17 cellular contexts compared by ENCODE assay signal in the genomic region with DNA sequence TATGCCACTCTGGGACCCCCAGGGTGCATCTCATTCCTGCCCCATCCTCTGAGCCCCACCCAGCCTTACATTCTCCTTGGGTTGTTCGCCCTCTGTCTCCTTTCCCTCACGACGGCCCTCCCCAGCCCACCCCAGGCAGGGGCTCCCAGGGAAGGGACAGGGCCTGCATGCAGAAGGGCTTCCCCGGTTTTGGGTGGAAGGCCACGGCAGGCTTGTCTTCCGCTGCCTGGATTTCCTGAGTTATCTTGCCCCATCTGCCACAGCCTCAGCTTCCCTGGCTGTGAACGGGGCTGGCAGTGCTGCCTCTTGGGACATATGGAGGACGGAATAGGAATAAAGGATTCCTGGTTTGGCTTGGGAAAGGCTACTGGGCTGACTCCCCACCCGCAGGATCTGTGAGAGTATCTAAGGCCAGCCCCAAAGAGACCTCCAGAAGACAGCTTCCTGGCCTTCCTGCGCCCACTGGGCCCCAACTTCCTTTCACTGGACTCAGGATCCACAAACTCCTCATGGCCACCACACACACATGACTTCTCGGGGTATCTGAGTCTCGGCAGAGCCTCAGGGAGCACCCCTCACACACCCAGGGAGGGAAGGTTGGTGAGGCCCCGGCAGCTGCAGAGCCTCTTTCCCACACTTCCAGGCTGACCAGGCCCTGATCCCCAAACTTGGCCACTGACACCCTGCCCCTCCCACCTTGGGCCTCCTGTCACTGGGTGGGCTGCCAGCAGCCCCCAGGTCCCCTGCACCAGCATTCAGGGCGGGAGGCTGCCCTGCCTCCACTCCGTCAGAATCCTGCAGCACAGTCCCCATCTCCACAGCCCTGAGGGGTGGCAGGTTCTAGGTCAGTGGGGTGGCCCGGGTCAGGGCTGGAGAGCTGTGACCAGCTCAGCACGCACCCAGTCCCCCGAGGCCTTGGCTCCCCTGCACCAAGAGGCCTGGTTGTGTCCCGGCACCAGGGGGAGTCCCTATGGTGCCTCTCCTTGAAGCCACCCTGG. TPM values are rescaled to one million over a fixed set of nuclear protein-coding genes. Genes with fewer than 3 reads are reported as not detected.
DNase-seq lines count a peak whose midpoint lies in the region; ATAC-seq and TF ChIP-seq lines count a peak whose summit lies in the region.
"Had no signal": no experiment of that assay in that cellular context is flagged by ENCODE, and none has a peak within 500 bp of the region (broad histone marks: within the 10 kb centered on the region; RNA-seq: fewer than 3 reads in every experiment).

No MANE protein-coding gene starts in this region.

- H3K36me3 ChIP-seq in HEK293 (ENCODE audit: control insufficient read depth in 2 of 2, insufficient read depth in 1 of 2, low read length in 2 of 2), result peaks cover 0 to 2% of the 10 kb centered on the region in 2 experiments; a peak in 1 of 3 replicates
- no peaks in the 10 kb centered on the region for H3K36me3 ChIP-seq in right lobe of liver
- peaks cover 0 to 5% (median 0%) of the 10 kb centered on the region in 6 donors for H3K36me3 ChIP-seq in spleen

- 92% methylated on average over 4 of the region's 19 CpGs for WGBS in right lobe of liver (ENCODE audit: insufficient coverage, low coverage, low lambda C conversion rate, missing lambda C conversion rate)
- 79 to 88% (median 87%) methylated on average over 17 to 19 of the region's 19 CpGs for WGBS in spleen, 5 donors

- CTCF ChIA-PET in HEK293 (lab: Yijun Ruan, JAX), result no interaction called here

- intact Hi-C loops in right lobe of liver (cut with DNase I) (no loop called here), spleen (cut with DNase I; ENCODE audit: low total_unique reads) (loop anchor here (10.0 kb wide), 1 partner anchor 149 kb away; the partner anchor contains the start of genes CFAP99 and ZFYVE28)

- H3K36me3 Mint-ChIP-seq in endothelial cell (ENCODE audit: low read depth, unreplicated experiment), result peaks cover 4% of the 10 kb centered on the region

- H3K4me3 Mint-ChIP-seq in endothelial cell (ENCODE audit: unreplicated experiment), result no peak overlapping the region
- H3K4me3 Mint-ChIP-seq: activated T-cell treated with anti-CD3 and anti-CD28 coated beads, Interleukin-2, amount 50 U/mL, for 24 hours; endodermal cell had no signal

- peaks cover 15% of the 10 kb centered on the region for H3K27me3 Mint-ChIP-seq in endothelial cell (ENCODE audit: unreplicated experiment)
- H3K27me3 Mint-ChIP-seq: activated T-cell treated with anti-CD3 and anti-CD28 coated beads, Interleukin-2, amount 50 U/mL, for 24 hours had no signal

- TF ChIP-seq POLR2A in right lobe of liver (IDR thresholded peaks at IDR 0.05), result no peak
- TF ChIP-seq POLR2A in spleen (IDR thresholded peaks at IDR 0.05), result no peak

- DNase-seq in caudate nucleus (lab: John Stamatoyannopoulos, UW) (no peak), right lobe of liver (peak in 2 of 3 donors; percentile 12 to 47), spleen (peak; percentile 76), AML-193 (lab: John Stamatoyannopoulos, UW) (no peak), endothelial cell (ENCODE audit: low spot score) (no peak), NCI-H1092 (lab: John Stamatoyannopoulos, UW) (no peak)
- DNase-seq: activated CD4-positive, alpha-beta T cell treated with anti-CD3 and anti-CD28 coated beads for 4 hours; activated T-cell treated with anti-CD3 and anti-CD28 coated beads, Interleukin-2, amount 50 U/mL, for 24 hours; DND-41; endodermal cell; kidney glomerular epithelial cell; NCI-H524; T-helper 2 cell had no signal

- H3K9me3 Mint-ChIP-seq in endothelial cell (ENCODE audit: unreplicated experiment), result no peaks in the 10 kb centered on the region
- H3K9me3 Mint-ChIP-seq: activated T-cell treated with anti-CD3 and anti-CD28 coated beads, Interleukin-2, amount 50 U/mL, for 24 hours; endodermal cell had no signal

- no peak overlapping the region for H3K27ac Mint-ChIP-seq in endothelial cell (ENCODE audit: unreplicated experiment)
- H3K27ac Mint-ChIP-seq: activated T-cell treated with anti-CD3 and anti-CD28 coated beads, Interleukin-2, amount 50 U/mL, for 24 hours had no signal

- H3K4me1 ChIP-seq in HEK293 (ENCODE audit: control insufficient read depth, insufficient read depth, low read length) (no peaks in the 10 kb centered on the region), right lobe of liver (peaks cover 0 to 20% (median 1%) of the 10 kb centered on the region in 4 donors), spleen (peaks cover 11 to 49% (median 31%) of the 10 kb centered on the region in 6 donors)

- ATAC-seq in right lobe of liver (no peak), GM21423 (IDR thresholded peaks at IDR 0.05; ENCODE audit: unreplicated experiment) (no peak)
- ATAC-seq: Panc1 had no signal

- H3K9me3 ChIP-seq in HEK293 (ENCODE audit: control insufficient read depth, insufficient read depth, low read depth, low read length) (no peaks in the 10 kb centered on the region), right lobe of liver (no peaks in the 10 kb centered on the region), spleen (no peaks in the 10 kb centered on the region)

- H3K4me1 Mint-ChIP-seq in endothelial cell (ENCODE audit: unreplicated experiment), result no peaks in the 10 kb centered on the region

- H3K27me3 ChIP-seq in right lobe of liver (no peaks in the 10 kb centered on the region), spleen (replicated peaks in 1 of 7) (no peaks in the 10 kb centered on the region)

- H3K27ac ChIP-seq in HEK293 (ENCODE audit: extremely low read depth, low read depth, low read length) (no peak overlapping the region), caudate nucleus (ENCODE audit: low read depth, low read length) (peak overlapping the region; percentile 3), right lobe of liver (no peak overlapping the region), spleen (peak overlapping the region in 6 of 8 donors; percentile 15 to 51 (median 26))
- H3K27ac ChIP-seq: KMS-11 had no signal

- POLR2A ChIA-PET in HEK293 (lab: Yijun Ruan, JAX), result no interaction called here

- H3K4me3 ChIP-seq in HEK293 (ENCODE audit: low read depth, low read length) (no peak overlapping the region), right lobe of liver (no peak overlapping the region), spleen (no peak overlapping the region)

- TF ChIP-seq CTCF in HEK293 (tag by site-specific recombination; IDR thresholded peaks at IDR 0.05) (no peak), right lobe of liver (IDR thresholded peaks at IDR 0.05) (no peak), spleen (IDR thresholded peaks at IDR 0.05 in 8 of 11, conservative IDR thresholded peaks at IDR 0.05 in 3 of 11) (no peak), endothelial cell (IDR thresholded peaks at IDR 0.05; ENCODE audit: unreplicated experiment) (no peak)

TF ChIP-seq in HEK293, 187 proteins besides CTCF, POLR2A, EP300 and RAD21:
- TF ChIP-seq ZBTB26 (tag by site-specific recombination; optimal IDR thresholded peaks at IDR 0.05), result no peak
- no peak for TF ChIP-seq ZNF274 (IDR thresholded peaks at IDR 0.05; ENCODE audit: low read length)
- no peak for TF ChIP-seq ZNF274 (tag by site-specific recombination; IDR thresholded peaks at IDR 0.05; ENCODE audit: borderline replicate concordance)
- no peak for TF ChIP-seq ZNF394 (tag by site-specific recombination; IDR thresholded peaks at IDR 0.05; ENCODE audit: borderline replicate concordance)
- TF ChIP-seq ZNF302 (tag by site-specific recombination; IDR thresholded peaks at IDR 0.05; ENCODE audit: low read depth), result no peak
- peak; percentile 12; the same call in 1 of the 2 replicates for TF ChIP-seq GLIS2 (tag by site-specific recombination; IDR thresholded peaks at IDR 0.05)
TF ChIP-seq in HEK293: peak in this region for 1.

RNA-seq across cellular contexts. Expression of gene MXD4, which starts 3.5 kb away (rescaled TPM):
- total RNA-seq in right lobe of liver (10 to 100 TPM; 17.8 to 23.0 (median 19.7) TPM), spleen (100 to 1,000 TPM in 5 of 7 donors, 10 to 100 TPM in 2; 51.8 to 128 (median 112) TPM), endothelial cell (ENCODE audit: unreplicated experiment) (93.5 TPM)
- 100 to 1,000 TPM in 1 of 3 donors, 10 to 100 TPM in 2; 36.0 to 103 (median 38.4) TPM for polyA plus RNA-seq in spleen

RNA-seq across cellular contexts. Expression of gene HAUS3, which starts 23.5 kb away (rescaled TPM):
- total RNA-seq in right lobe of liver, result 1 to 10 TPM; 3.5 to 5.1 (median 4.6) TPM
- total RNA-seq in spleen, result 10 to 100 TPM; 16.2 to 22.4 (median 19.2) TPM
- polyA plus RNA-seq in spleen, result 10 to 100 TPM; 10.3 to 15.0 (median 13.0) TPM
- total RNA-seq in endothelial cell (ENCODE audit: unreplicated experiment), result 16.2 TPM

RNA-seq across cellular contexts. Expression of gene POLN, which starts 23.5 kb away (rescaled TPM):
- total RNA-seq in right lobe of liver (1 to 10 TPM in 4 of 6 experiments, under 1 TPM in 2; 0.87 to 2.5 (median 1.4) TPM), spleen (1 to 10 TPM; 1.9 to 3.5 (median 2.9) TPM), endothelial cell (ENCODE audit: unreplicated experiment) (2.5 TPM)
- polyA plus RNA-seq in spleen, result 1 to 10 TPM; 1.2 to 1.5 (median 1.5) TPM

Comparison
In these comparisons a context has a peak if more than half of its experiments do, and no peak if none do; other contexts are left out.
1. H3K27ac ChIP-seq: peak in caudate nucleus (single experiment) and spleen (6 of 8); none in HEK293 (single experiment) and right lobe of liver (0 of 3).
2. DNase-seq: peak in right lobe of liver (2 of 3) and spleen (single experiment); none in caudate nucleus (0 of 61), AML-193 (0 of 2), endothelial cell (single experiment) and NCI-H1092 (single experiment).